ENCODE assay signal across 8 cellular contexts in the genomic region with DNA sequence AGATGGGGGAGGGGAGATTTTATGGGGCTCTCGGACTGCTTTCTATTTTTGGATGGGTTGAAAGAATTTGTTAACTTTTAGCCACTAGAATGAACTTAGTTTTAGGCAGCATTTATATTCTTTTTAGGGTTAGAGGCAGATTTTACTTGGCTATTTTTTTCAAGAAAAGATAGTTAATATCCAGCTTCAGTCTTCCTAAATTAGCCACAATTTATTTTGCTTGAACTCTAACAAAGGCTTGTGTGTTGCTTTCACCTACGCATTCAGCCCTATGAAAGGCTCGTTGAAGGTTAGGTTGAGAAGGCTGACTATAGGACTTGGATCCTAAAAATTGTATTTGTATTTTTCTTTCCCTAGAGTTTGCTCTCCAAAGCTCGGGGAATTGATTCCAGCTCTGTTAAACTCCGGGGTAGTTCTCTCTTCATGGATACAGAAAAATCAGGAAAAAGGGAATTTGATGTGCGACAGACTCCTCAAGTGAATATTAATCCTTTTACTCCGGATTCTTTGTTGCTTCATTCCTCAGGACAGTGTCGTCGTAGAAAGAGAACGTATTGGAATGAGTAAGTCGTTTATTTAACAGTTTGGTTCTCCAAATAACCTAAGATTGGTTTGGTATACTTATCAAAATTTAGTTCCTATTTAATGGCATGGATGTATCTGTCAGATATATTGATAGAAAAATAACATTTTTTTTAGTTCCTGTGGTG. TPM values are rescaled to one million over a fixed set of nuclear protein-coding genes. Genes with fewer than 3 reads are reported as not detected.
DNase-seq lines count a peak whose midpoint lies in the region; ATAC-seq and TF ChIP-seq lines count a peak whose summit lies in the region.

No MANE protein-coding gene starts in this region.

- peak overlapping the region; percentile 95 for H3K4me3 ChIP-seq in H7 (ENCODE audit: insufficient read depth, low read depth, low read length)
- H3K4me3 ChIP-seq in SJSA1, result peak overlapping the region; percentile 93
- H3K4me3 ChIP-seq in fibroblast of mammary gland (ENCODE audit: control insufficient read depth, low read depth, low read length), result peak overlapping the region; percentile 73
- peak overlapping the region; percentile 58 to 91 (median 81) for H3K4me3 ChIP-seq in gastrocnemius medialis

- H3K4me1 ChIP-seq in SJSA1 (replicated peaks) (peaks cover 11% of the 10 kb centered on the region), gastrocnemius medialis (peaks cover 9 to 21% of the 10 kb centered on the region in 2 donors)

- H3K36me3 ChIP-seq in H7 (replicated peaks; ENCODE audit: control insufficient read depth, insufficient read depth, low read length), result peaks cover 30% of the 10 kb centered on the region
- H3K36me3 ChIP-seq in SJSA1, result peaks cover 62% of the 10 kb centered on the region
- H3K36me3 ChIP-seq in gastrocnemius medialis, result peaks cover 0 to 15% of the 10 kb centered on the region in 2 donors

- TF ChIP-seq POLR2A in gastrocnemius medialis (IDR thresholded peaks at IDR 0.05), result no peak

- TF ChIP-seq CTCF in fibroblast of mammary gland (conservative IDR thresholded peaks at IDR 0.05; ENCODE audit: control insufficient read depth, insufficient read depth, low read depth, low read length), result no peak
- no peak for TF ChIP-seq CTCF in gastrocnemius medialis (IDR thresholded peaks at IDR 0.05 in 4 of 5, conservative IDR thresholded peaks at IDR 0.05 in 1 of 5)

- no peaks in the 10 kb centered on the region for H3K27me3 ChIP-seq in H7 (ENCODE audit: control insufficient read depth, insufficient read depth, low read length)
- no peaks in the 10 kb centered on the region for H3K27me3 ChIP-seq in SJSA1 (replicated peaks)
- no peaks in the 10 kb centered on the region for H3K27me3 ChIP-seq in gastrocnemius medialis

- intact Hi-C loops in gastrocnemius medialis (cut with DNase I; ENCODE audit: low total_unique reads), result loop anchor here (2.0 kb wide), 1 partner anchor 41 kb away; no protein-coding TSS in a partner anchor

- in situ Hi-C loops in gastrocnemius medialis (cut with MboI; ENCODE audit: low sequenced_read_pairs in 4 of 4), result no loop called here

- ATAC-seq in gastrocnemius medialis, result no peak
- no peak for ATAC-seq in HG03135 (IDR thresholded peaks at IDR 0.05; ENCODE audit: unreplicated experiment)
- ATAC-seq in GM19463 (IDR thresholded peaks at IDR 0.05; ENCODE audit: unreplicated experiment), result no peak

- no peak for DNase-seq in H7
- DNase-seq in SJSA1 (ENCODE audit: low read depth in 1 of 2, low spot score in 2 of 2), result peak in 1 of 2 experiments; percentile 44
- peak; percentile 28 for DNase-seq in fibroblast of mammary gland (ENCODE audit: low read depth)
- no peak for DNase-seq in gastrocnemius medialis
- DNase-seq in DMS153 (lab: John Stamatoyannopoulos, UW), result no peak
- no peak for DNase-seq in middle frontal gyrus (ENCODE audit: extremely low spot score, low spot score)

- H3K27ac ChIP-seq in SJSA1, result peak overlapping the region; percentile 91
- H3K27ac ChIP-seq in gastrocnemius medialis, result peak overlapping the region; percentile 89 to 97 (median 96)

- H3K9me3 ChIP-seq in SJSA1 (replicated peaks), result no peaks in the 10 kb centered on the region
- no peaks in the 10 kb centered on the region for H3K9me3 ChIP-seq in gastrocnemius medialis

RNA-seq across cellular contexts. Expression of a gene that starts 2.2 kb away (rescaled TPM):
- total RNA-seq in H7 (2014; rRNA removed; shearing (Covaris generic)), result 125 and 176 TPM in 2 replicates
- 36.1 and 44.3 TPM in 2 replicates for total RNA-seq in SJSA1 (2014; rRNA removed; shearing (Covaris generic))
- 10 to 100 TPM in 2 of 4 donors, 1 to 10 TPM in 2; 6.8 to 16.2 (median 10.6) TPM for total RNA-seq in gastrocnemius medialis
